Comparison of ENCODE assay signal across 19 cellular contexts in the genomic region with DNA sequence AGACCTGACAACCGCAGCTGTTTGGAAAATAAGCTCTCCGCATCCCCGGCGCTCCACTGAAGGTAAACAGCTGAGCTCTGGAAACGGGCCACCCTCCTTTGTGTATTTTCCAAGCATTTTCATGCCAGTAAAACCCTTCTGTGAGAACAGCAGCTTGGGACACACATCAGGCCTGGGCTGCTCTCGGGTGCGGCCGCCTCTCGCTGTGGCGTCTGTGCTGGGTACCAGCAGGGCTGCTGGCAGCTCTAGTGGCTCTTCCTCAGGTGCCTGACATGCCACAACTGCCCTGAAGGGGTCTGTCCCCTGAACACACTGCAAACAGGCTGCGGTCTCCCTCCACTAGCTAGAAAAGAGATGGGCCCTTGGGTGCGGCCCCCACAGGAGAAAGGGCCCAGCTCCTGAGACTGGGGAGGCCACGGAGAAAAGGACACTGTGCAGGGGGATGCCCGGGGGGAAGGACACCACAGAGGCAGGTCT.
A peak's percentile ranks its signal among the peaks of the same experiment; 100 is the strongest.
DNase-seq lines count a peak whose midpoint lies in the region; ATAC-seq, FAIRE-seq and TF ChIP-seq lines count a peak whose summit lies in the region.
"Had no signal": no experiment of that assay in that cellular context is flagged by ENCODE, and none has a peak within 500 bp of the region (broad histone marks: within the 10 kb centered on the region; RNA-seq: fewer than 3 reads in every experiment).

No MANE protein-coding gene starts in this region.

- H3K27me3 ChIP-seq in HepG2 (ENCODE audit: control insufficient read depth in 1 of 2, insufficient read depth in 2 of 2, low read length in 2 of 2) (no peaks in the 10 kb centered on the region), stomach (no peaks in the 10 kb centered on the region)
- H3K27me3 ChIP-seq: upper lobe of right lung had no signal

- H3K4me2 ChIP-seq in HepG2 (ENCODE audit: low read depth, low read length) = peak overlapping the region; percentile 86
- H3K4me2 ChIP-seq: SK-N-SH had no signal

- ATAC-seq in HepG2 = peak; percentile 88
- no peak for ATAC-seq in HG03442 (IDR thresholded peaks at IDR 0.05; ENCODE audit: unreplicated experiment)
- ATAC-seq in stimulated activated naive CD8-positive, alpha-beta T cell treated with anti-CD3 and anti-CD28 coated beads, Interleukin-15, Interleukin-2, amounts not matched to agents 100 U/mL and 50 U/mL, for 24 hours = no peak
- ATAC-seq: activated T-cell treated with anti-CD3 and anti-CD28 coated beads, Interleukin-2, amount 50 U/mL, for 72 hours; naive thymus-derived CD4-positive, alpha-beta T cell; upper lobe of right lung had no signal

- TF ChIP-seq EP300 in HepG2 (IDR thresholded peaks at IDR 0.05; ENCODE audit: low read depth in 2 of 2, low read length in 2 of 2) (no peak), HepG2 (CRISPR knock-in tag; IDR thresholded peaks at IDR 0.05; ENCODE audit: borderline replicate concordance) (no peak), stomach (IDR thresholded peaks at IDR 0.05) (no peak)

- TSS peak; percentile 89 for BruUV-seq in HepG2 (replicated peaks; lab: Mats Ljungman, UMichigan)

- intact Hi-C loops in HepG2 (cut with micrococcal nuclease; ENCODE audit: unreplicated experiment) = no loop called here
- intact Hi-C loops in stomach (cut with DNase I; ENCODE audit: low total_unique reads) = no loop called here

- H3K4me1 ChIP-seq in HepG2 (ENCODE audit: insufficient read depth, low read length) (peaks cover 86% of the 10 kb centered on the region), stomach (peaks cover 28 to 55% (median 32%) of the 10 kb centered on the region in 4 donors)

- H3K4me3 ChIP-seq in LNCaP clone FGC (ENCODE audit: low read depth, low read length) (no peak overlapping the region), HepG2 (replicated peaks in 1 of 3; ENCODE audit: insufficient read depth in 1 of 3, low read depth in 2 of 3, low read length in 3 of 3) (peak overlapping the region; percentile 24 to 72 (median 32)), stomach (no peak overlapping the region)
- H3K4me3 ChIP-seq: upper lobe of right lung had no signal

- peaks cover 2 to 5% of the 10 kb centered on the region in 2 experiments; a peak in 4 of 5 replicates for H3K36me3 ChIP-seq in HepG2 (replicated peaks in 1 of 2; ENCODE audit: control insufficient read depth in 1 of 2, insufficient read depth in 2 of 2, low read length in 2 of 2)
- peaks cover 0 to 21% (median 17%) of the 10 kb centered on the region in 4 donors for H3K36me3 ChIP-seq in stomach

- TF ChIP-seq POLR2A in HepG2 (IDR thresholded peaks at IDR 0.05; ENCODE audit: insufficient read depth in 1 of 2, low read depth in 2 of 2, low read length in 2 of 2) (no peak), stomach (IDR thresholded peaks at IDR 0.05) (no peak)

- peaks cover 8% of the 10 kb centered on the region for H3K79me2 ChIP-seq in HepG2 (ENCODE audit: insufficient read depth, low read length)

- POLR2A ChIA-PET in HepG2 (lab: Yijun Ruan, JAX) = interaction anchor here (0.7 to 4.0 kb wide), 5 partner anchors 9 to 165 kb away, joined by 3 to 15 read pairs (median 5); partner anchors contain the start of genes LYSET and MOAP1

- peak; percentile 86 for DNase-seq in LNCaP clone FGC (ENCODE audit: low read depth)
- peak; percentile 63 for DNase-seq in HepG2 (ENCODE audit: low spot score)
- peak; percentile 69 for DNase-seq in stomach
- no peak for DNase-seq in NCI-H187 (lab: John Stamatoyannopoulos, UW)
- no peak for DNase-seq in GM13977 (ENCODE audit: low spot score)
- no peak for DNase-seq in stimulated activated naive CD8-positive, alpha-beta T cell treated with anti-CD3 and anti-CD28 coated beads, Interleukin-15, Interleukin-2, amounts not matched to agents 100 U/mL and 50 U/mL, for 24 hours
- DNase-seq: activated CD4-positive, alpha-beta T cell treated with anti-CD3 and anti-CD28 coated beads, Interleukin-2, amount 50 U/mL, for 48 hours; activated T-cell treated with anti-CD3 and anti-CD28 coated beads, Interleukin-2, amount 50 U/mL, for 72 hours; cerebellar nuclear complex; IMR-90; naive thymus-derived CD4-positive, alpha-beta T cell; NCI-H1048; OCI-M1; SK-N-SH; upper lobe of right lung had no signal

- H3K9ac ChIP-seq in HepG2 (ENCODE audit: insufficient read depth, low read depth, low read length) = peak overlapping the region; percentile 76
- H3K9ac ChIP-seq: SK-N-SH had no signal

- H4K20me1 ChIP-seq in HepG2 (ENCODE audit: insufficient read depth, low read length) = no peaks in the 10 kb centered on the region

- in situ Hi-C loops in HepG2 (cut with HindIII; ENCODE audit: extremely low pct_ligation_motif_present, low pct_unique_long_range_greater_than_20kb) = no loop called here
- in situ Hi-C loops in GM13977 (cut with MboI; ENCODE audit: low pct_unique_long_range_greater_than_20kb, low sequenced_read_pairs, unreplicated experiment) = no loop called here

- peak overlapping the region; percentile 94 for H3K27ac ChIP-seq in angular gyrus (ENCODE audit: low read depth, low read length)
- peak overlapping the region; percentile 85 for H3K27ac ChIP-seq in HepG2 (ENCODE audit: extremely low read length, insufficient read depth, low read length)
- H3K27ac ChIP-seq in stomach = peak overlapping the region in 4 of 5 donors; percentile 33 to 67 (median 56)
- H3K27ac ChIP-seq: epithelial cell of prostate, upper lobe of right lung had no signal

- TF ChIP-seq CTCF in LNCaP clone FGC (IDR thresholded peaks at IDR 0.05; ENCODE audit: control insufficient read depth, extremely low read depth, insufficient read depth) (no peak), HepG2 (CRISPR knock-in tag; IDR thresholded peaks at IDR 0.05) (no peak), stomach (IDR thresholded peaks at IDR 0.05) (no peak), GM13977 (IDR thresholded peaks at IDR 0.05; ENCODE audit: extremely low read depth, insufficient read depth, missing control alignments) (no peak)

- H3K9me3 ChIP-seq in HepG2 (ENCODE audit: low read length) = no peaks in the 10 kb centered on the region
- H3K9me3 ChIP-seq in stomach = no peaks in the 10 kb centered on the region
- H3K9me3 ChIP-seq: SK-N-SH, upper lobe of right lung had no signal

- no peak; the same call in 1 of the 2 replicates for TF ChIP-seq RAD21 in HepG2 (CRISPR knock-in tag; IDR thresholded peaks at IDR 0.05)

- no peak for FAIRE-seq in HepG2 (lab: Jason Lieb, UNC)
- FAIRE-seq: TTC549 had no signal

- no peak overlapping the region for H2AFZ ChIP-seq in HepG2 (ENCODE audit: low read length)

- CTCF ChIA-PET in HepG2 (lab: Yijun Ruan, JAX; ENCODE audit: low intra/inter-chr PET ratio, low total read pairs) = no interaction called here

- WGBS in HepG2 (ENCODE audit: low lambda C conversion rate) = 10% methylated on average over 6 of the region's 14 CpGs
- WGBS in stomach, 5 donors = 41 to 61% (median 51%) methylated on average over 13 to 14 of the region's 14 CpGs

TF ChIP-seq in HepG2, 621 proteins besides CTCF, POLR2A, EP300 and RAD21 (continues in another document):
- TF ChIP-seq REXO4 (CRISPR knock-in tag; IDR thresholded peaks at IDR 0.05; ENCODE audit: borderline replicate concordance) (no peak), POLR2AphosphoS2 (IDR thresholded peaks at IDR 0.05; ENCODE audit: low read depth, low read length) (no peak), ZNF878 (CRISPR knock-in tag; IDR thresholded peaks at IDR 0.05) (peak; percentile 55; the same call in 1 of the 2 replicates), IRX3 (CRISPR knock-in tag; IDR thresholded peaks at IDR 0.05; ENCODE audit: borderline replicate concordance, low read depth) (no peak), AGO2 (optimal IDR thresholded peaks at IDR 0.05; ENCODE audit: low read depth, low read length) (peak; percentile 69), ZNF33B (CRISPR knock-in tag; IDR thresholded peaks at IDR 0.05) (peak; percentile 34; the same call in 1 of the 2 replicates), ARID4A (CRISPR knock-in tag; IDR thresholded peaks at IDR 0.05; ENCODE audit: borderline replicate concordance) (peak; percentile 45), ZNF431 (CRISPR knock-in tag; IDR thresholded peaks at IDR 0.05; ENCODE audit: borderline replicate concordance, low read depth) (no peak), ZNF883 (CRISPR knock-in tag; IDR thresholded peaks at IDR 0.05; ENCODE audit: not compliant biosample characterization) (peak; percentile 66), NFATC3 (CRISPR knock-in tag; IDR thresholded peaks at IDR 0.05) (0 out of 2 replicates have a peak, but pooled peaks have one; percentile 28), HNRNPL (IDR thresholded peaks at IDR 0.05; ENCODE audit: low read depth, low read length) (0 out of 2 replicates have a peak, but pooled peaks have one; percentile 68)

Comparison
In these comparisons a context has a peak if more than half of its experiments do, and no peak if none do; other contexts are left out.
1. DNase-seq: peak in LNCaP clone FGC (single experiment), HepG2 (single experiment) and stomach (single experiment); none in NCI-H187 (0 of 2), GM13977 (single experiment) and stimulated activated naive CD8-positive, alpha-beta T cell treated with anti-CD3 and anti-CD28 coated beads, Interleukin-15, Interleukin-2, amounts not matched to agents 100 U/mL and 50 U/mL, for 24 hours (single experiment).
2. H3K4me3 ChIP-seq: peak in HepG2 (3 of 3); none in LNCaP clone FGC (single experiment) and stomach (0 of 4).
3. Peak in every context shown above with its lines, with median percentiles within 50 percentile points of each other: H3K27ac ChIP-seq.